In the genomic region with DNA sequence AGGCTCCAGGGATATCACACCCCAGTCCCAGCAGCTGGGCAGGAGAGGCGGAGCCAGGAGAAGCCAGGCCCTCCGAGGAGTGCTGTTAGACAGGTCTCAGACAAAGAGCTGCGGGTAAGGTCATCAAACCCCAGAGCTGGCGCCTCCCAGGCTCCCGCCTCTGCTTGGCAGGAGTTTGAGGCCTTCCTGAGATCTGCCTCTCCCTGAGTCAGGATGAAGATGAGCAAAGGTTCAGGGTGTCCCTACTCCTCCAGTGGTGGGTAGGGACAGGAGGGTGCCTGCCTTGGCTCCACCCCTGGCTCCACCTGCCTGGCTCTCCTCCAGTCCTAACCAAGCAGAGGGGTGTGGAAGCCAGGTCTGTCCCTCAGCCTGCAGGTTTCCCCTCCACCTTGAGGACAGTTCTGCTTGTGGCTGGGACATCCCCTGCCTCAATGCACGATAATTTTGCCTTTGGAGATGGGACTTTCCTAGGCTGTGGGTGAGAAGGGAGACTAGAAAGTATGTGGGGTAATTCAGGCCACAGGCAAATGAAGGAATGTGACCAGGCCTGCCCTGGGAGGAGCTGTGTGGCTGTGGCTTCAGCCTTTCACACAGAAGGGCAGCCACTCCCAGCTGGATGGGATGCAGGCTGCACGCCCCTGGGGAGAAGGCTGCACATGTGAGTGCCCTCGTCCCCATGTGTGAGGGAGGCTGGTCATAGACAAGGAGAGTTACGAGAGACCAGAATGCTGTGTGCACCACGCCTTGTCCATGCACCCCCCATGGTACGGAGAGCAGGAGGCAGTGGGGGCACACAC, we compare ENCODE assay signal across 8 cellular contexts. TPM values are rescaled to one million over a fixed set of nuclear protein-coding genes. Genes with fewer than 3 reads are reported as not detected.
A peak's percentile ranks its signal among the peaks of the same experiment; 100 is the strongest.
DNase-seq lines count a peak whose midpoint lies in the region; ATAC-seq and TF ChIP-seq lines count a peak whose summit lies in the region.

No MANE protein-coding gene starts in this region.

- no peak for TF ChIP-seq CTCF in neural crest cell (conservative IDR thresholded peaks at IDR 0.05)

- intact Hi-C loops in activated CD4-positive, alpha-beta T cell treated with anti-CD3 and anti-CD28 coated beads, Interleukin-2, amount 10 ng/mL, durations not matched to agents 24 days and 14 days (cut with micrococcal nuclease): no loop called here

- H3K9me3 Mint-ChIP-seq in activated CD4-positive, alpha-beta T cell treated with anti-CD3 and anti-CD28 coated beads, Interleukin-2, amount 10 ng/mL, durations not matched to agents 24 days and 14 days: no peaks in the 10 kb centered on the region
- H3K9me3 Mint-ChIP-seq in activated naive CD8-positive, alpha-beta T cell treated with anti-CD3 and anti-CD28 coated beads, Interleukin-2, amount 50 U/mL, for 24 hours: no peaks in the 10 kb centered on the region
- no peaks in the 10 kb centered on the region for H3K9me3 Mint-ChIP-seq in neural crest cell

- peak; percentile 71 for DNase-seq in activated CD4-positive, alpha-beta T cell treated with anti-CD3 and anti-CD28 coated beads, Interleukin-2, amount 10 ng/mL, durations not matched to agents 24 days and 14 days
- DNase-seq in activated CD4-positive, alpha-beta T cell treated with anti-CD3 and anti-CD28 coated beads, Interleukin-2, amount 50 U/mL, for 1 hour: no peak
- peak; percentile 38 for DNase-seq in activated naive CD8-positive, alpha-beta T cell treated with anti-CD3 and anti-CD28 coated beads, Interleukin-2, amount 50 U/mL, for 24 hours
- DNase-seq in neural crest cell (ENCODE audit: low read depth, low spot score) (no peak), NOMO-1 (lab: John Stamatoyannopoulos, UW; ENCODE audit: unreplicated experiment in 2 of 2) (no peak)

- no peak overlapping the region for H3K4me3 Mint-ChIP-seq in activated CD4-positive, alpha-beta T cell treated with anti-CD3 and anti-CD28 coated beads, Interleukin-2, amount 10 ng/mL, durations not matched to agents 24 days and 14 days
- no peak overlapping the region for H3K4me3 Mint-ChIP-seq in activated naive CD8-positive, alpha-beta T cell treated with anti-CD3 and anti-CD28 coated beads, Interleukin-2, amount 50 U/mL, for 24 hours
- peak overlapping the region; percentile 34 for H3K4me3 Mint-ChIP-seq in neural crest cell

- peak overlapping the region; percentile 51 for H3K27ac Mint-ChIP-seq in activated CD4-positive, alpha-beta T cell treated with anti-CD3 and anti-CD28 coated beads, Interleukin-2, amount 10 ng/mL, durations not matched to agents 24 days and 14 days
- H3K27ac Mint-ChIP-seq in activated naive CD8-positive, alpha-beta T cell treated with anti-CD3 and anti-CD28 coated beads, Interleukin-2, amount 50 U/mL, for 24 hours: no peak overlapping the region
- H3K27ac Mint-ChIP-seq in neural crest cell (ENCODE audit: unreplicated experiment): no peak overlapping the region

- ATAC-seq in HG02870 (IDR thresholded peaks at IDR 0.05; ENCODE audit: unreplicated experiment) (peak; percentile 63), GM19324 (IDR thresholded peaks at IDR 0.05; ENCODE audit: low FRiP score, unreplicated experiment) (no peak), GM21576 (IDR thresholded peaks at IDR 0.05; ENCODE audit: unreplicated experiment) (no peak)
- ATAC-seq in activated naive CD8-positive, alpha-beta T cell treated with anti-CD3 and anti-CD28 coated beads, Interleukin-2, amount 50 U/mL, for 24 hours: peak; percentile 69

- H3K36me3 Mint-ChIP-seq in activated CD4-positive, alpha-beta T cell treated with anti-CD3 and anti-CD28 coated beads, Interleukin-2, amount 10 ng/mL, durations not matched to agents 24 days and 14 days (ENCODE audit: low read depth): no peaks in the 10 kb centered on the region
- H3K36me3 Mint-ChIP-seq in activated naive CD8-positive, alpha-beta T cell treated with anti-CD3 and anti-CD28 coated beads, Interleukin-2, amount 50 U/mL, for 24 hours (ENCODE audit: low read depth): no peaks in the 10 kb centered on the region
- no peaks in the 10 kb centered on the region for H3K36me3 Mint-ChIP-seq in neural crest cell (ENCODE audit: low read depth)

- peaks cover 8% of the 10 kb centered on the region for H3K4me1 Mint-ChIP-seq in activated CD4-positive, alpha-beta T cell treated with anti-CD3 and anti-CD28 coated beads, Interleukin-2, amount 10 ng/mL, durations not matched to agents 24 days and 14 days
- peaks cover 26% of the 10 kb centered on the region for H3K4me1 Mint-ChIP-seq in activated naive CD8-positive, alpha-beta T cell treated with anti-CD3 and anti-CD28 coated beads, Interleukin-2, amount 50 U/mL, for 24 hours
- peaks cover 12% of the 10 kb centered on the region for H3K4me1 Mint-ChIP-seq in neural crest cell

- peaks cover 21% of the 10 kb centered on the region for H3K27me3 Mint-ChIP-seq in activated CD4-positive, alpha-beta T cell treated with anti-CD3 and anti-CD28 coated beads, Interleukin-2, amount 10 ng/mL, durations not matched to agents 24 days and 14 days
- peaks cover 25% of the 10 kb centered on the region for H3K27me3 Mint-ChIP-seq in activated naive CD8-positive, alpha-beta T cell treated with anti-CD3 and anti-CD28 coated beads, Interleukin-2, amount 50 U/mL, for 24 hours
- H3K27me3 Mint-ChIP-seq in neural crest cell (ENCODE audit: low read depth): peaks cover 26% of the 10 kb centered on the region

RNA-seq across cellular contexts. Expression of gene PLEKHG6, which starts 2.2 kb away (rescaled TPM):
- not detected in 2 replicates for total RNA-seq in activated CD4-positive, alpha-beta T cell treated with anti-CD3 and anti-CD28 coated beads, Interleukin-2, amount 10 ng/mL, durations not matched to agents 24 days and 14 days
- 0.47 and 0.55 TPM in 2 replicates for total RNA-seq in neural crest cell

RNA-seq across cellular contexts. Expression of gene TNFRSF1A, which starts 29.1 kb away (rescaled TPM):
- total RNA-seq in activated CD4-positive, alpha-beta T cell treated with anti-CD3 and anti-CD28 coated beads, Interleukin-2, amount 10 ng/mL, durations not matched to agents 24 days and 14 days: 52.7 and 54.4 TPM in 2 replicates
- 41.5 and 47.7 TPM in 2 replicates for total RNA-seq in neural crest cell

Comparison
In these comparisons a context has a peak if more than half of its experiments do, and no peak if none do; other contexts are left out.
1. DNase-seq: peak in activated CD4-positive, alpha-beta T cell treated with anti-CD3 and anti-CD28 coated beads, Interleukin-2, amount 10 ng/mL, durations not matched to agents 24 days and 14 days (single experiment) and activated naive CD8-positive, alpha-beta T cell treated with anti-CD3 and anti-CD28 coated beads, Interleukin-2, amount 50 U/mL, for 24 hours (single experiment); none in activated CD4-positive, alpha-beta T cell treated with anti-CD3 and anti-CD28 coated beads, Interleukin-2, amount 50 U/mL, for 1 hour (single experiment), neural crest cell (single experiment) and NOMO-1 (0 of 2).
2. ATAC-seq: peak in HG02870 (single experiment) and activated naive CD8-positive, alpha-beta T cell treated with anti-CD3 and anti-CD28 coated beads, Interleukin-2, amount 50 U/mL, for 24 hours (single experiment); none in GM19324 (single experiment) and GM21576 (single experiment).